In the genomic region with DNA sequence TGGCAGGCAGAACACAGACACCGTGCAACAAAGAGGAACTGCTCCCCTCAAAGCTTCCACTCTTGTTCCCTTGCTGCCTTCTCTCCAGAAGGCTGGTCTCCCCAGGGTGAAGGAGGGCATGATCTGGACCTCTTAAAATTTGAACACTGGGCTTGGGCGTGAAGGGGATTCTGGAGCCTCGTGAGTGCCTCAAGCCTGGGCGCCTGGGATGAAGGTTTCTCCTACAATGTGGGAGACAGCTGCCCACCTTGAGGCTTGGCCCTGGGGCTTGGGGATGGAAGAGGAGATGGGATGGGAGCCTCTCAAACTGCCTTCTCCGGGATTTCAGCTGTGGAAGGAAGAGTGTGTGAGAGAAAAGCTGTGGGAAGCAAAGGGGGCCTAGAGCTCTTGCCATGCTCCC, we compare ENCODE assay signal across 22 cellular contexts.
"Had no signal": no experiment of that assay in that cellular context is flagged by ENCODE, and none has a peak within 500 bp of the region (broad histone marks: within the 10 kb centered on the region; RNA-seq: fewer than 3 reads in every experiment).

No MANE protein-coding gene starts in this region.

- H3K4me2 ChIP-seq: hepatocyte, smooth muscle cell had no signal

- H3K4me3 ChIP-seq: colonic mucosa, dorsolateral prefrontal cortex, hepatocyte, lung, ovary, smooth muscle cell, stomach, thoracic aorta, transverse colon had no signal

- DNase-seq: caudate nucleus; colonic mucosa; effector CD8-positive, alpha-beta T cell; foreskin melanocyte; kidney; left cardiac atrium; left ventricle myocardium superior; nephron progenitor cell; ovary; right cardiac atrium; stimulated activated CD4-positive, alpha-beta T cell treated with anti-CD3 and anti-CD28 coated beads, Interleukin-4, amount 100 ng/mL, for 1 hour; stimulated activated naive CD4-positive, alpha-beta T cell; stomach; substantia nigra; transverse colon had no signal

- H3K79me2 ChIP-seq: hepatocyte had no signal

- H3K27ac Mint-ChIP-seq: nephron progenitor cell, progenitor cell of endocrine pancreas had no signal

- H3K4me3 Mint-ChIP-seq: nephron progenitor cell had no signal

- H3K9me3 Mint-ChIP-seq: nephron progenitor cell had no signal

- H3K9me3 ChIP-seq: colonic mucosa, neutrophil, ovary, stomach, thoracic aorta, transverse colon had no signal

- H3K4me1 ChIP-seq: colonic mucosa had no signal

- FAIRE-seq: kidney had no signal

- H3K36me3 ChIP-seq: colonic mucosa, neutrophil, ovary, stomach, thoracic aorta, transverse colon had no signal

- H2AFZ ChIP-seq: hepatocyte had no signal

- H3K27me3 ChIP-seq: colonic mucosa, hepatocyte, neutrophil, ovary, stomach, transverse colon had no signal

- ATAC-seq: left cardiac atrium, left ventricle myocardium superior, right cardiac atrium had no signal

- H3K27ac ChIP-seq: colonic mucosa, dorsolateral prefrontal cortex, hepatocyte, neutrophil, ovary, stomach, thoracic aorta, transverse colon had no signal
